ENCODE assay signal across 7 cellular contexts in genomic region chr12:26097046-26097878, GRCh38.
DNase-seq lines count a peak whose midpoint lies in the region; ATAC-seq and TF ChIP-seq lines count a peak whose summit lies in the region.

No MANE protein-coding gene starts in this region.

- peak; percentile 82 for ATAC-seq in HG02973 (IDR thresholded peaks at IDR 0.05; ENCODE audit: unreplicated experiment)

- TF ChIP-seq CTCF in GM12874 (IDR thresholded peaks at IDR 0.05; ENCODE audit: insufficient read depth, low read depth, low read length) (peak; percentile 83), WI38 (IDR thresholded peaks at IDR 0.05; ENCODE audit: low read depth, low read length) (peak; percentile 82)

- peak; percentile 39 for DNase-seq in NCI-H2227 (lab: John Stamatoyannopoulos, UW; ENCODE audit: unreplicated experiment)
- DNase-seq in caudate nucleus (lab: John Stamatoyannopoulos, UW), result peak in 56 of 61 donors; percentile 5 to 87 (median 52)
- peak; percentile 80 for DNase-seq in kidney glomerular epithelial cell (lab: John Stamatoyannopoulos, UW)
- peak; percentile 58 for DNase-seq in stimulated activated CD4-positive, alpha-beta T cell treated with anti-CD3 and anti-CD28 coated beads, Interleukin-4, amount 100 ng/mL, for 24 hours

- H3K4me3 ChIP-seq in WI38 (ENCODE audit: low read depth, low read length), result no peak overlapping the region

- H3K27ac ChIP-seq in caudate nucleus (ENCODE audit: low read depth, low read length), result no peak overlapping the region
